Comparison of ENCODE assay signal across 8 cellular contexts in genomic region chr19:44988896-44989563, GRCh38. TPM values are rescaled to one million over a fixed set of nuclear protein-coding genes. Genes with fewer than 3 reads are reported as not detected.
DNase-seq lines count a peak whose midpoint lies in the region; ATAC-seq, FAIRE-seq and TF ChIP-seq lines count a peak whose summit lies in the region.

No MANE protein-coding gene starts in this region.

- CTCF ChIA-PET in mammary epithelial cell (lab: Charles Lee; ENCODE audit: low non-redundant PET): interaction anchor here (0.6 kb wide), 1 partner anchor 101 kb away, joined by 3 read pairs; no protein-coding TSS in a partner anchor
- CTCF ChIA-PET in HepG2 (lab: Yijun Ruan, JAX; ENCODE audit: low intra/inter-chr PET ratio, low total read pairs): interaction anchor here (1.2 kb wide), 1 partner anchor 70 kb away, joined by 7 read pairs; no protein-coding TSS in a partner anchor

- H3K36me3 ChIP-seq in mammary epithelial cell (ENCODE audit: insufficient read depth, low read length) (peaks cover 6% of the 10 kb centered on the region), HepG2 (replicated peaks in 1 of 2; ENCODE audit: control insufficient read depth in 1 of 2, insufficient read depth in 2 of 2, low read length in 2 of 2) (peaks cover 20 to 60% of the 10 kb centered on the region in 2 experiments)

- FAIRE-seq in HepG2 (lab: Jason Lieb, UNC): peak; percentile 15

- H3K79me2 ChIP-seq in mammary epithelial cell (ENCODE audit: insufficient read depth, low read length) (no peaks in the 10 kb centered on the region), HepG2 (ENCODE audit: insufficient read depth, low read length) (no peaks in the 10 kb centered on the region)

- no peaks in the 10 kb centered on the region for H3K4me1 ChIP-seq in mammary epithelial cell (ENCODE audit: insufficient read depth, low read length)
- no peaks in the 10 kb centered on the region for H3K4me1 ChIP-seq in HepG2 (ENCODE audit: insufficient read depth, low read length)

- no peak overlapping the region for H3K4me3 ChIP-seq in LNCaP clone FGC (ENCODE audit: low read depth, low read length)
- no peak overlapping the region for H3K4me3 ChIP-seq in mammary epithelial cell (replicated peaks in 1 of 3; ENCODE audit: insufficient read depth in 1 of 3, low read depth in 2 of 3, low read length in 3 of 3)
- no peak overlapping the region for H3K4me3 ChIP-seq in HepG2 (replicated peaks in 1 of 3; ENCODE audit: insufficient read depth in 1 of 3, low read depth in 2 of 3, low read length in 3 of 3)

- TF ChIP-seq RAD21 in HepG2 (CRISPR knock-in tag; IDR thresholded peaks at IDR 0.05): peak; percentile 58; the same call in 1 of the 2 replicates

- H4K20me1 ChIP-seq in mammary epithelial cell (ENCODE audit: insufficient read depth, low read length) (no peaks in the 10 kb centered on the region), HepG2 (ENCODE audit: insufficient read depth, low read length) (no peaks in the 10 kb centered on the region)

- H3K27me3 ChIP-seq in mammary epithelial cell (ENCODE audit: insufficient read depth, low read length) (no peaks in the 10 kb centered on the region), HepG2 (ENCODE audit: control insufficient read depth in 1 of 2, insufficient read depth in 2 of 2, low read length in 2 of 2) (no peaks in the 10 kb centered on the region)

- TF ChIP-seq CTCF in LNCaP clone FGC (IDR thresholded peaks at IDR 0.05; ENCODE audit: control insufficient read depth, extremely low read depth, insufficient read depth): peak; percentile 52
- TF ChIP-seq CTCF in mammary epithelial cell (conservative IDR thresholded peaks at IDR 0.05 in 1 of 2, IDR thresholded peaks at IDR 0.05 in 1 of 2; ENCODE audit: extremely low read depth in 1 of 2, insufficient read depth in 1 of 2, low read depth in 1 of 2, low read length in 2 of 2): peak; percentile 75 to 79
- TF ChIP-seq CTCF in HepG2 (CRISPR knock-in tag; IDR thresholded peaks at IDR 0.05): peak; percentile 83

- H2AFZ ChIP-seq in mammary epithelial cell (ENCODE audit: low read depth, low read length) (no peak overlapping the region), HepG2 (ENCODE audit: low read length) (no peak overlapping the region)

- intact Hi-C loops in mammary epithelial cell (cut with micrococcal nuclease) (loop anchor here (1.0 kb wide), 2 partner anchors 70 to 74 kb away; no protein-coding TSS in a partner anchor), HepG2 (cut with micrococcal nuclease; ENCODE audit: unreplicated experiment) (no loop called here)

- 66% methylated on average over 12 of the region's 15 CpGs for WGBS in mammary epithelial cell (ENCODE audit: low coverage, missing lambda C conversion rate)
- WGBS in HepG2 (ENCODE audit: low lambda C conversion rate): 86% methylated on average over 12 of the region's 15 CpGs

- BruUV-seq in mammary epithelial cell (replicated peaks; lab: Mats Ljungman, UMichigan) (no TSS peak), HepG2 (replicated peaks; lab: Mats Ljungman, UMichigan) (no TSS peak)

- no peak for TF ChIP-seq POLR2A in HepG2 (IDR thresholded peaks at IDR 0.05; ENCODE audit: insufficient read depth in 1 of 2, low read depth in 2 of 2, low read length in 2 of 2)

- TF ChIP-seq EP300 in HepG2 (IDR thresholded peaks at IDR 0.05; ENCODE audit: low read depth in 2 of 2, low read length in 2 of 2) (no peak), HepG2 (CRISPR knock-in tag; IDR thresholded peaks at IDR 0.05; ENCODE audit: borderline replicate concordance) (no peak)

- H3K27ac ChIP-seq in mammary epithelial cell (ENCODE audit: insufficient read depth, low read depth, low read length): no peak overlapping the region
- no peak overlapping the region for H3K27ac ChIP-seq in HepG2 (ENCODE audit: extremely low read length, insufficient read depth, low read length)

- ATAC-seq in HepG2: peak; percentile 72
- ATAC-seq in HG02571 (IDR thresholded peaks at IDR 0.05; ENCODE audit: unreplicated experiment): no peak

- POLR2A ChIA-PET in HepG2 (lab: Yijun Ruan, JAX): no interaction called here

- dilution Hi-C loops in mammary epithelial cell (cut with HindIII; ENCODE audit: low sequenced_read_pairs): no loop called here

- in situ Hi-C loops in mammary epithelial cell (cut with MboI; ENCODE audit: low sequenced_read_pairs in 2 of 2): no loop called here
- in situ Hi-C loops in HepG2 (cut with HindIII; ENCODE audit: extremely low pct_ligation_motif_present, low pct_unique_long_range_greater_than_20kb): no loop called here

- H3K9me3 ChIP-seq in mammary epithelial cell (replicated peaks; ENCODE audit: insufficient read depth, low read length) (no peaks in the 10 kb centered on the region), HepG2 (ENCODE audit: low read length) (no peaks in the 10 kb centered on the region)

- no peak overlapping the region for H3K9ac ChIP-seq in mammary epithelial cell (ENCODE audit: insufficient read depth, low read length)
- no peak overlapping the region for H3K9ac ChIP-seq in HepG2 (ENCODE audit: insufficient read depth, low read depth, low read length)

- H3K4me2 ChIP-seq in mammary epithelial cell (ENCODE audit: insufficient read depth, low read depth, low read length) (no peak overlapping the region), HepG2 (ENCODE audit: low read depth, low read length) (no peak overlapping the region)

- peak; percentile 7 for DNase-seq in GM04503 (ENCODE audit: low read depth)
- DNase-seq in LNCaP clone FGC (ENCODE audit: low read depth): no peak
- peak; percentile 26 to 40 (median 35) for DNase-seq in activated CD4-positive, CD25-positive, alpha-beta regulatory T cell (lab: John Stamatoyannopoulos, UW)
- peak; percentile 35 for DNase-seq in mammary epithelial cell
- DNase-seq in HepG2 (ENCODE audit: low spot score): peak; percentile 52
- DNase-seq in stimulated activated CD4-positive, alpha-beta T cell treated with anti-CD3 and anti-CD28 coated beads, TNF-alpha, amount 100 ng/mL, for 4 hours (ENCODE audit: low read depth in 3 of 3): peak; percentile 35 to 56 (median 38)
- DNase-seq in dedifferentiated amniotic fluid mesenchymal stem cell (ENCODE audit: extremely low spot score): no peak

RNA-seq across cellular contexts. Expression of gene RELB, which starts 12.2 kb away (rescaled TPM):
- total RNA-seq in mammary epithelial cell: 10 to 100 TPM in 1 of 2 donors, 1 to 10 TPM in 1; 6.2 to 26.7 TPM
- polyA plus RNA-seq in mammary epithelial cell: 6.4 TPM
- 3.0 TPM for polyA minus RNA-seq in mammary epithelial cell
- total RNA-seq in HepG2 (2016; rRNA removed; fragmentation: Illumina TruSeq; extraction: Trizol): 2.8 and 3.5 TPM in 2 replicates
- 3.4 and 3.5 TPM in 2 replicates for total RNA-seq in HepG2 (2016; cell fraction: cytosol; rRNA removed; fragmentation: Illumina TruSeq; extraction: Trizol; ENCODE audit: low read depth)
- total RNA-seq in HepG2 (2016; cell fraction: insoluble cytoplasmic fraction; rRNA removed; fragmentation: Illumina TruSeq; extraction: Trizol): 2.1 and 3.6 TPM in 2 replicates
- total RNA-seq in HepG2 (2016; cell fraction: membrane; rRNA removed; fragmentation: Illumina TruSeq; extraction: Trizol): 3.6 and 5.1 TPM in 2 replicates
- total RNA-seq in HepG2 (2016; cell fraction: nucleus; rRNA removed; fragmentation: Illumina TruSeq; extraction: Trizol): 2.2 and 2.8 TPM in 2 replicates
- polyA plus RNA-seq in HepG2 (2011; rRNA removed): 1.9 and 4.2 TPM in 2 replicates
- polyA plus RNA-seq in HepG2 (2011; cell fraction: cytosol; rRNA removed): 3.2 and 3.4 TPM in 2 replicates
- polyA plus RNA-seq in HepG2 (2011; cell fraction: nucleus; rRNA removed): 4.8 and 4.9 TPM in 2 replicates
- 2.1 and 2.5 TPM in 2 replicates for polyA plus RNA-seq in HepG2 (2012)
- 3.3 and 3.8 TPM in 2 replicates for polyA plus RNA-seq in HepG2 (2016; cell fraction: cytosol; fragmentation: Illumina TruSeq; extraction: Trizol; ENCODE audit: low read depth)
- 4.2 TPM in 2 replicates for polyA plus RNA-seq in HepG2 (2016; cell fraction: insoluble cytoplasmic fraction; fragmentation: Illumina TruSeq; extraction: Trizol; ENCODE audit: low read depth)
- polyA plus RNA-seq in HepG2 (2016; cell fraction: membrane; fragmentation: Illumina TruSeq; extraction: Trizol; ENCODE audit: low read depth): 3.7 and 4.3 TPM in 2 replicates
- polyA plus RNA-seq in HepG2 (2016; cell fraction: nucleus; fragmentation: Illumina TruSeq; extraction: Trizol; ENCODE audit: insufficient read depth, low read depth): 4.4 and 6.2 TPM in 2 replicates
- 2.7 and 6.0 TPM in 2 replicates for polyA minus RNA-seq in HepG2 (2011; rRNA and poly(A)+ RNA removed; ENCODE audit: low replicate concordance)
- 3.1 and 5.8 TPM in 2 replicates for polyA minus RNA-seq in HepG2 (2011; cell fraction: cytosol; rRNA and poly(A)+ RNA removed)
- 2.1 and 2.2 TPM in 2 replicates for polyA minus RNA-seq in HepG2 (2011; cell fraction: nucleus; rRNA and poly(A)+ RNA removed)

RNA-seq across cellular contexts. Expression of gene CLPTM1, which starts 33.9 kb away (rescaled TPM):
- total RNA-seq in mammary epithelial cell (10 to 100 TPM; 36.5 to 89.7 TPM), HepG2 (2016; rRNA removed; fragmentation: Illumina TruSeq; extraction: Trizol) (15.3 and 34.9 TPM in 2 replicates)
- polyA plus RNA-seq in mammary epithelial cell (73.8 TPM), HepG2 (2011; rRNA removed) (42.8 and 56.1 TPM in 2 replicates)
- 105 TPM for polyA minus RNA-seq in mammary epithelial cell
- total RNA-seq in HepG2 (2016; cell fraction: cytosol; rRNA removed; fragmentation: Illumina TruSeq; extraction: Trizol; ENCODE audit: low read depth): 27.3 and 28.2 TPM in 2 replicates
- 11.3 and 34.3 TPM in 2 replicates for total RNA-seq in HepG2 (2016; cell fraction: insoluble cytoplasmic fraction; rRNA removed; fragmentation: Illumina TruSeq; extraction: Trizol)
- total RNA-seq in HepG2 (2016; cell fraction: membrane; rRNA removed; fragmentation: Illumina TruSeq; extraction: Trizol): 34.7 and 36.6 TPM in 2 replicates
- total RNA-seq in HepG2 (2016; cell fraction: nucleus; rRNA removed; fragmentation: Illumina TruSeq; extraction: Trizol): 39.5 and 48.5 TPM in 2 replicates
- 38.9 and 40.3 TPM in 2 replicates for polyA plus RNA-seq in HepG2 (2011; cell fraction: cytosol; rRNA removed)
- 117 and 132 TPM in 2 replicates for polyA plus RNA-seq in HepG2 (2011; cell fraction: nucleus; rRNA removed)
- 32.5 and 40.5 TPM in 2 replicates for polyA plus RNA-seq in HepG2 (2012)
- polyA plus RNA-seq in HepG2 (2016; cell fraction: cytosol; fragmentation: Illumina TruSeq; extraction: Trizol; ENCODE audit: low read depth): 33.5 and 37.0 TPM in 2 replicates
- polyA plus RNA-seq in HepG2 (2016; cell fraction: insoluble cytoplasmic fraction; fragmentation: Illumina TruSeq; extraction: Trizol; ENCODE audit: low read depth): 22.9 and 28.7 TPM in 2 replicates
- polyA plus RNA-seq in HepG2 (2016; cell fraction: membrane; fragmentation: Illumina TruSeq; extraction: Trizol; ENCODE audit: low read depth): 44.9 and 55.2 TPM in 2 replicates
- 136 and 144 TPM in 2 replicates for polyA plus RNA-seq in HepG2 (2016; cell fraction: nucleus; fragmentation: Illumina TruSeq; extraction: Trizol; ENCODE audit: insufficient read depth, low read depth)
- 77.0 and 78.9 TPM in 2 replicates for polyA minus RNA-seq in HepG2 (2011; rRNA and poly(A)+ RNA removed; ENCODE audit: low replicate concordance)
- polyA minus RNA-seq in HepG2 (2011; cell fraction: cytosol; rRNA and poly(A)+ RNA removed): 27.3 and 31.6 TPM in 2 replicates
- polyA minus RNA-seq in HepG2 (2011; cell fraction: nucleus; rRNA and poly(A)+ RNA removed): 27.8 and 32.1 TPM in 2 replicates

RNA-seq across cellular contexts. Expression of gene APOC2, which starts 43.2 kb away (rescaled TPM):
- not detected for total RNA-seq in mammary epithelial cell
- polyA plus RNA-seq in mammary epithelial cell: not detected
- polyA minus RNA-seq in mammary epithelial cell: not detected
- total RNA-seq in HepG2 (2016; rRNA removed; fragmentation: Illumina TruSeq; extraction: Trizol): 276 and 407 TPM in 2 replicates
- 212 and 282 TPM in 2 replicates for total RNA-seq in HepG2 (2016; cell fraction: cytosol; rRNA removed; fragmentation: Illumina TruSeq; extraction: Trizol; ENCODE audit: low read depth)
- total RNA-seq in HepG2 (2016; cell fraction: insoluble cytoplasmic fraction; rRNA removed; fragmentation: Illumina TruSeq; extraction: Trizol): 251 and 383 TPM in 2 replicates
- 259 and 332 TPM in 2 replicates for total RNA-seq in HepG2 (2016; cell fraction: membrane; rRNA removed; fragmentation: Illumina TruSeq; extraction: Trizol)
- 222 and 283 TPM in 2 replicates for total RNA-seq in HepG2 (2016; cell fraction: nucleus; rRNA removed; fragmentation: Illumina TruSeq; extraction: Trizol)
- 1,401 and 1,802 TPM in 2 replicates for polyA plus RNA-seq in HepG2 (2011; rRNA removed)
- 1,265 and 1,297 TPM in 2 replicates for polyA plus RNA-seq in HepG2 (2011; cell fraction: cytosol; rRNA removed)
- 293 and 474 TPM in 2 replicates for polyA plus RNA-seq in HepG2 (2011; cell fraction: nucleus; rRNA removed)
- polyA plus RNA-seq in HepG2 (2012): 632 and 749 TPM in 2 replicates
- 426 and 489 TPM in 2 replicates for polyA plus RNA-seq in HepG2 (2016; cell fraction: cytosol; fragmentation: Illumina TruSeq; extraction: Trizol; ENCODE audit: low read depth)
- 402 and 416 TPM in 2 replicates for polyA plus RNA-seq in HepG2 (2016; cell fraction: insoluble cytoplasmic fraction; fragmentation: Illumina TruSeq; extraction: Trizol; ENCODE audit: low read depth)
- polyA plus RNA-seq in HepG2 (2016; cell fraction: membrane; fragmentation: Illumina TruSeq; extraction: Trizol; ENCODE audit: low read depth): 440 and 475 TPM in 2 replicates
- 666 and 708 TPM in 2 replicates for polyA plus RNA-seq in HepG2 (2016; cell fraction: nucleus; fragmentation: Illumina TruSeq; extraction: Trizol; ENCODE audit: insufficient read depth, low read depth)
- 342 TPM in 1 of 2 replicates, not detected in the other for polyA minus RNA-seq in HepG2 (2011; rRNA and poly(A)+ RNA removed; ENCODE audit: low replicate concordance)
- 188 and 260 TPM in 2 replicates for polyA minus RNA-seq in HepG2 (2011; cell fraction: cytosol; rRNA and poly(A)+ RNA removed)
- 75.2 and 130 TPM in 2 replicates for polyA minus RNA-seq in HepG2 (2011; cell fraction: nucleus; rRNA and poly(A)+ RNA removed)

RNA-seq across cellular contexts. Expression of gene APOC4, which starts 47.0 kb away (rescaled TPM):
- not detected for total RNA-seq in mammary epithelial cell
- not detected for polyA plus RNA-seq in mammary epithelial cell
- polyA minus RNA-seq in mammary epithelial cell: not detected
- total RNA-seq in HepG2 (2016; rRNA removed; fragmentation: Illumina TruSeq; extraction: Trizol): 0.46 TPM in 1 of 2 replicates, not detected in the other
- total RNA-seq in HepG2 (2016; cell fraction: cytosol; rRNA removed; fragmentation: Illumina TruSeq; extraction: Trizol; ENCODE audit: low read depth): 0.79 TPM in 1 of 2 replicates, not detected in the other
- total RNA-seq in HepG2 (2016; cell fraction: insoluble cytoplasmic fraction; rRNA removed; fragmentation: Illumina TruSeq; extraction: Trizol): 1.1 TPM in 1 of 2 replicates, not detected in the other
- total RNA-seq in HepG2 (2016; cell fraction: membrane; rRNA removed; fragmentation: Illumina TruSeq; extraction: Trizol): 0.49 and 0.72 TPM in 2 replicates
- total RNA-seq in HepG2 (2016; cell fraction: nucleus; rRNA removed; fragmentation: Illumina TruSeq; extraction: Trizol): not detected in 2 replicates
- polyA plus RNA-seq in HepG2 (2011; rRNA removed): not detected in 2 replicates
- polyA plus RNA-seq in HepG2 (2011; cell fraction: cytosol; rRNA removed): not detected in 2 replicates
- not detected in 2 replicates for polyA plus RNA-seq in HepG2 (2011; cell fraction: nucleus; rRNA removed)
- polyA plus RNA-seq in HepG2 (2012): not detected in 2 replicates
- polyA plus RNA-seq in HepG2 (2016; cell fraction: cytosol; fragmentation: Illumina TruSeq; extraction: Trizol; ENCODE audit: low read depth): 0.45 and 0.79 TPM in 2 replicates
- polyA plus RNA-seq in HepG2 (2016; cell fraction: insoluble cytoplasmic fraction; fragmentation: Illumina TruSeq; extraction: Trizol; ENCODE audit: low read depth): not detected in 2 replicates
- polyA plus RNA-seq in HepG2 (2016; cell fraction: membrane; fragmentation: Illumina TruSeq; extraction: Trizol; ENCODE audit: low read depth): 0.41 TPM in 1 of 2 replicates, not detected in the other
- polyA plus RNA-seq in HepG2 (2016; cell fraction: nucleus; fragmentation: Illumina TruSeq; extraction: Trizol; ENCODE audit: insufficient read depth, low read depth): not detected in 2 replicates
- not detected in 2 replicates for polyA minus RNA-seq in HepG2 (2011; rRNA and poly(A)+ RNA removed; ENCODE audit: low replicate concordance)
- not detected in 2 replicates for polyA minus RNA-seq in HepG2 (2011; cell fraction: cytosol; rRNA and poly(A)+ RNA removed)
- not detected in 2 replicates for polyA minus RNA-seq in HepG2 (2011; cell fraction: nucleus; rRNA and poly(A)+ RNA removed)

RNA-seq across cellular contexts. Expression of gene CLASRP, which starts 49.8 kb away (rescaled TPM):
- total RNA-seq in mammary epithelial cell: 10 to 100 TPM; 19.5 to 69.5 TPM
- 16.9 TPM for polyA plus RNA-seq in mammary epithelial cell
- 32.6 TPM for polyA minus RNA-seq in mammary epithelial cell
- total RNA-seq in HepG2 (2016; rRNA removed; fragmentation: Illumina TruSeq; extraction: Trizol): 7.4 and 32.0 TPM in 2 replicates
- 7.3 and 8.3 TPM in 2 replicates for total RNA-seq in HepG2 (2016; cell fraction: cytosol; rRNA removed; fragmentation: Illumina TruSeq; extraction: Trizol; ENCODE audit: low read depth)
- total RNA-seq in HepG2 (2016; cell fraction: insoluble cytoplasmic fraction; rRNA removed; fragmentation: Illumina TruSeq; extraction: Trizol): 6.5 and 35.8 TPM in 2 replicates
- 6.0 and 7.3 TPM in 2 replicates for total RNA-seq in HepG2 (2016; cell fraction: membrane; rRNA removed; fragmentation: Illumina TruSeq; extraction: Trizol)
- total RNA-seq in HepG2 (2016; cell fraction: nucleus; rRNA removed; fragmentation: Illumina TruSeq; extraction: Trizol): 36.9 and 51.6 TPM in 2 replicates
- polyA plus RNA-seq in HepG2 (2011; rRNA removed): 51.1 and 51.4 TPM in 2 replicates
- 13.6 and 14.3 TPM in 2 replicates for polyA plus RNA-seq in HepG2 (2011; cell fraction: cytosol; rRNA removed)
- polyA plus RNA-seq in HepG2 (2011; cell fraction: nucleus; rRNA removed): 292 and 390 TPM in 2 replicates
- polyA plus RNA-seq in HepG2 (2012): 58.9 and 85.4 TPM in 2 replicates
- 7.0 and 7.7 TPM in 2 replicates for polyA plus RNA-seq in HepG2 (2016; cell fraction: cytosol; fragmentation: Illumina TruSeq; extraction: Trizol; ENCODE audit: low read depth)
- polyA plus RNA-seq in HepG2 (2016; cell fraction: insoluble cytoplasmic fraction; fragmentation: Illumina TruSeq; extraction: Trizol; ENCODE audit: low read depth): 18.3 and 19.4 TPM in 2 replicates
- polyA plus RNA-seq in HepG2 (2016; cell fraction: membrane; fragmentation: Illumina TruSeq; extraction: Trizol; ENCODE audit: low read depth): 9.9 and 14.8 TPM in 2 replicates
- polyA plus RNA-seq in HepG2 (2016; cell fraction: nucleus; fragmentation: Illumina TruSeq; extraction: Trizol; ENCODE audit: insufficient read depth, low read depth): 320 and 335 TPM in 2 replicates
- 16.6 and 30.8 TPM in 2 replicates for polyA minus RNA-seq in HepG2 (2011; rRNA and poly(A)+ RNA removed; ENCODE audit: low replicate concordance)
- polyA minus RNA-seq in HepG2 (2011; cell fraction: cytosol; rRNA and poly(A)+ RNA removed): 4.3 and 4.6 TPM in 2 replicates
- 49.0 and 61.0 TPM in 2 replicates for polyA minus RNA-seq in HepG2 (2011; cell fraction: nucleus; rRNA and poly(A)+ RNA removed)

Comparison
In these comparisons a context has a peak if more than half of its experiments do, and no peak if none do; other contexts are left out.
1. DNase-seq: peak in GM04503 (single experiment), activated CD4-positive, CD25-positive, alpha-beta regulatory T cell (4 of 4), mammary epithelial cell (single experiment), HepG2 (single experiment) and stimulated activated CD4-positive, alpha-beta T cell treated with anti-CD3 and anti-CD28 coated beads, TNF-alpha, amount 100 ng/mL, for 4 hours (3 of 3); none in LNCaP clone FGC (single experiment) and dedifferentiated amniotic fluid mesenchymal stem cell (single experiment).
2. RNA of gene APOC2, which starts 43.2 kb away (total RNA-seq): 212 to 407 TPM in HepG2; not detected in mammary epithelial cell; every median in the first group is over 100 times any median in the second.
3. Peak in every context shown above with its lines, with median percentiles within 50 percentile points of each other: CTCF ChIP-seq.